Comparison of ENCODE assay signal across 18 cellular contexts in genomic region chr16:17125671-17126070, GRCh38.
"Had no signal": no experiment of that assay in that cellular context is flagged by ENCODE, and none has a peak within 500 bp of the region (broad histone marks: within the 10 kb centered on the region; RNA-seq: fewer than 3 reads in every experiment).

No MANE protein-coding gene starts in this region.

- DNase-seq: activated CD4-positive, alpha-beta memory T cell treated with anti-CD3 and anti-CD28 coated beads for 36 hours; activated CD4-positive, alpha-beta T cell treated with anti-CD3 and anti-CD28 coated beads for 36 hours; activated naive CD4-positive, alpha-beta T cell; activated naive CD8-positive, alpha-beta T cell treated with anti-CD3 and anti-CD28 coated beads for 36 hours; activated T-cell treated with anti-CD3 and anti-CD28 coated beads for 4 hours; amygdala; effector CD4-positive, alpha-beta T cell; left cardiac atrium; naive thymus-derived CD8-positive, alpha-beta T cell; psoas muscle; right cardiac atrium; stimulated activated CD4-positive, alpha-beta T cell treated with anti-CD3 and anti-CD28 coated beads, Interleukin-2, amount 100 ng/mL, for 48 hours had no signal

- H3K27ac ChIP-seq: breast epithelium, psoas muscle, skin epidermis, tibial nerve had no signal

- H3K4me3 ChIP-seq: breast epithelium, psoas muscle, skin epidermis, tibial nerve had no signal

- H3K9me3 ChIP-seq: breast epithelium, psoas muscle, tibial nerve had no signal

- H3K27me3 ChIP-seq: breast epithelium, tibial nerve had no signal

- H3K4me1 ChIP-seq: breast epithelium, psoas muscle, tibial nerve had no signal

- ATAC-seq: activated CD4-positive, alpha-beta T cell treated with anti-CD3 and anti-CD28 coated beads for 36 hours; activated T-helper 17 cell treated with anti-CD3 and anti-CD28 coated beads, Interleukin-2, amount 50 U/mL, for 72 hours; esophagus mucosa; left cardiac atrium; naive thymus-derived CD8-positive, alpha-beta T cell; psoas muscle; right cardiac atrium; WTC11 had no signal

- H3K36me3 ChIP-seq: breast epithelium had no signal
